Comparison of ENCODE assay signal across 1 cellular context in the genomic region with DNA sequence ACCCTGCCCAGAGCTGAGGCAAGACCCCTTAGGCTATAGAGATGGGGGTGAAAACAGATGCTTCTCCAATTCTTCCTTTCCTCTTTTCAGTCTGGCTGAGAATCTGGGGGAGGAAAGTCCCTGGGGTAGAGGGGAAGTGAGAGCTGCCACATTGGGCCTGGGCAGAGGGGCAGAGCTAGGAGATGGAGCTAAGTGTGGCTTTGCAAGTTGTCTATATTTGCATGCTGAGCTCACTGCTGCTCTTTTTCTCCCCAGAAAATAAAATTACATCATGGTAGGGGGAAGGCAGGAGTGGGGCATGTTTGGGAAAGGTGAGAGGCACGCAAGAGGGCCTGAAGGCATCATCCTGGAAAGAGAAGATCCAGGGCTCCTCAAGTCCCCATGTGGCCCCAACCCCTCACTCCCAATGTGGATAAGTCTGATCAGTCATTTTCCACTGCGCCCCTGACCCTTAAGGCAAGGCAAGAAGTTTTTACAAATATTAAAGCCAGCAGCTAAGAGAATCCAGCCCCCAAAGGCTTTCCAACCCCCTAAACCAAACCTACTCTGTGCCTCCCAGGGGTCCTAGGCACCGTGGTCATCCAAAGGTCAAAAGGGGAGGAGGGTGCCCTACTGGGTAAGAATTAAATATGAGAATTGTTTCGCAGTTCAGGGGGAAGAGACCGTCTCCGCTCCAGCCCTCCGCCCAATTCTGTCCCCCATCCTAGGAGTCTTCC.
TF ChIP-seq lines count a peak whose summit lies in the region.

No MANE protein-coding gene starts in this region.

TF ChIP-seq in GM12878, 131 proteins besides CTCF, POLR2A, EP300 and RAD21 (continued from another document):
- TF ChIP-seq, protein P1, sequence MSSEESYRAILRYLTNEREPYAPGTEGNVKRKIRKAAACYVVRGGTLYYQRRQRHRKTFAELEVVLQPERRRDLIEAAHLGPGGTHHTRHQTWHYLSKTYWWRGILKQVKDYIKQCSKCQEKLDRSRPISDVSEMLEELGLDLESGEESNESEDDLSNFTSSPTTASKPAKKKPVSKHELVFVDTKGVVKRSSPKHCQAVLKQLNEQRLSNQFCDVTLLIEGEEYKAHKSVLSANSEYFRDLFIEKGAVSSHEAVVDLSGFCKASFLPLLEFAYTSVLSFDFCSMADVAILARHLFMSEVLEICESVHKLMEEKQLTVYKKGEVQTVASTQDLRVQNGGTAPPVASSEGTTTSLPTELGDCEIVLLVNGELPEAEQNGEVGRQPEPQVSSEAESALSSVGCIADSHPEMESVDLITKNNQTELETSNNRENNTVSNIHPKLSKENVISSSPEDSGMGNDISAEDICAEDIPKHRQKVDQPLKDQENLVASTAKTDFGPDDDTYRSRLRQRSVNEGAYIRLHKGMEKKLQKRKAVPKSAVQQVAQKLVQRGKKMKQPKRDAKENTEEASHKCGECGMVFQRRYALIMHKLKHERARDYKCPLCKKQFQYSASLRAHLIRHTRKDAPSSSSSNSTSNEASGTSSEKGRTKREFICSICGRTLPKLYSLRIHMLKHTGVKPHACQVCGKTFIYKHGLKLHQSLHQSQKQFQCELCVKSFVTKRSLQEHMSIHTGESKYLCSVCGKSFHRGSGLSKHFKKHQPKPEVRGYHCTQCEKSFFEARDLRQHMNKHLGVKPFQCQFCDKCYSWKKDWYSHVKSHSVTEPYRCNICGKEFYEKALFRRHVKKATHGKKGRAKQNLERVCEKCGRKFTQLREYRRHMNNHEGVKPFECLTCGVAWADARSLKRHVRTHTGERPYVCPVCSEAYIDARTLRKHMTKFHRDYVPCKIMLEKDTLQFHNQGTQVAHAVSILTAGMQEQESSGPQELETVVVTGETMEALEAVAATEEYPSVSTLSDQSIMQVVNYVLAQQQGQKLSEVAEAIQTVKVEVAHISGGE (CRISPR knock-in tag; IDR thresholded peaks at IDR 0.05) = no peak
- TF ChIP-seq TBL1XR1 (IDR thresholded peaks at IDR 0.05; ENCODE audit: low read depth, low read length) (peak; percentile 22; the same call in 1 of the 2 replicates), RBBP5 (conservative IDR thresholded peaks at IDR 0.05) (no peak), ZZZ3 (IDR thresholded peaks at IDR 0.05; ENCODE audit: control insufficient read depth, insufficient read length, low read depth) (no peak), NFXL1 (IDR thresholded peaks at IDR 0.05; ENCODE audit: borderline replicate concordance) (no peak), ZSCAN29 (IDR thresholded peaks at IDR 0.05) (no peak), ZNF274 (IDR thresholded peaks at IDR 0.05; ENCODE audit: insufficient read depth, insufficient read length) (no peak), MYB (IDR thresholded peaks at IDR 0.05; ENCODE audit: borderline replicate concordance, low read depth, low read length) (no peak), NR2C1 (IDR thresholded peaks at IDR 0.05) (no peak), GABPA (IDR thresholded peaks at IDR 0.05; ENCODE audit: low read depth) (no peak), BCL11A (IDR thresholded peaks at IDR 0.05; ENCODE audit: low read depth, low read length) (peak; percentile 33; the same call in 1 of the 2 replicates), SUZ12 (IDR thresholded peaks at IDR 0.05; ENCODE audit: unreplicated experiment) (no peak), MTA2 (IDR thresholded peaks at IDR 0.05; ENCODE audit: low read depth) (peak; percentile 81), HDAC2 (IDR thresholded peaks at IDR 0.05) (no peak), ZNF622 (IDR thresholded peaks at IDR 0.05) (no peak), ZBED1 (IDR thresholded peaks at IDR 0.05; ENCODE audit: borderline replicate concordance) (no peak; the same call in 1 of the 2 replicates), SIX5 (IDR thresholded peaks at IDR 0.05; ENCODE audit: low read depth, low read length, severe bottlenecking) (no peak), SRF (IDR thresholded peaks at IDR 0.05; ENCODE audit: low read depth in 2 of 2, low read length in 2 of 2) (0 out of 4 replicates have a peak, but pooled peaks of 1 of the 2 experiments have one; percentile 30), PAX8 (IDR thresholded peaks at IDR 0.05) (no peak), SMAD5 (IDR thresholded peaks at IDR 0.05; ENCODE audit: low read depth) (0 out of 2 replicates have a peak, but pooled peaks have one; percentile 15), LARP7 (IDR thresholded peaks at IDR 0.05) (no peak; the same call in 1 of the 2 replicates), NFYA (IDR thresholded peaks at IDR 0.05; ENCODE audit: borderline replicate concordance, low read depth, low read length) (no peak), POLR2AphosphoS5 (IDR thresholded peaks at IDR 0.05; ENCODE audit: low read length) (no peak; the same call in 1 of the 2 replicates), GATAD2B (conservative IDR thresholded peaks at IDR 0.05; ENCODE audit: low read depth) (peak; percentile 95), CBFB (IDR thresholded peaks at IDR 0.05; ENCODE audit: low read depth) (0 out of 2 replicates have a peak, but pooled peaks have one; percentile 43), NR2C2 (IDR thresholded peaks at IDR 0.05; ENCODE audit: borderline replicate concordance, control insufficient read depth, insufficient read length, low read depth) (no peak), SMAD1 (IDR thresholded peaks at IDR 0.05; ENCODE audit: low read depth, partially characterized antibody) (peak; percentile 30)
- TF ChIP-seq, protein P2, sequence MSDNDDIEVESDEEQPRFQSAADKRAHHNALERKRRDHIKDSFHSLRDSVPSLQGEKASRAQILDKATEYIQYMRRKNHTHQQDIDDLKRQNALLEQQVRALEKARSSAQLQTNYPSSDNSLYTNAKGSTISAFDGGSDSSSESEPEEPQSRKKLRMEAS (IDR thresholded peaks at IDR 0.05; ENCODE audit: low read depth, low read length) = peak; percentile 23; the same call in 1 of the 2 replicates
- TF ChIP-seq, protein P3, sequence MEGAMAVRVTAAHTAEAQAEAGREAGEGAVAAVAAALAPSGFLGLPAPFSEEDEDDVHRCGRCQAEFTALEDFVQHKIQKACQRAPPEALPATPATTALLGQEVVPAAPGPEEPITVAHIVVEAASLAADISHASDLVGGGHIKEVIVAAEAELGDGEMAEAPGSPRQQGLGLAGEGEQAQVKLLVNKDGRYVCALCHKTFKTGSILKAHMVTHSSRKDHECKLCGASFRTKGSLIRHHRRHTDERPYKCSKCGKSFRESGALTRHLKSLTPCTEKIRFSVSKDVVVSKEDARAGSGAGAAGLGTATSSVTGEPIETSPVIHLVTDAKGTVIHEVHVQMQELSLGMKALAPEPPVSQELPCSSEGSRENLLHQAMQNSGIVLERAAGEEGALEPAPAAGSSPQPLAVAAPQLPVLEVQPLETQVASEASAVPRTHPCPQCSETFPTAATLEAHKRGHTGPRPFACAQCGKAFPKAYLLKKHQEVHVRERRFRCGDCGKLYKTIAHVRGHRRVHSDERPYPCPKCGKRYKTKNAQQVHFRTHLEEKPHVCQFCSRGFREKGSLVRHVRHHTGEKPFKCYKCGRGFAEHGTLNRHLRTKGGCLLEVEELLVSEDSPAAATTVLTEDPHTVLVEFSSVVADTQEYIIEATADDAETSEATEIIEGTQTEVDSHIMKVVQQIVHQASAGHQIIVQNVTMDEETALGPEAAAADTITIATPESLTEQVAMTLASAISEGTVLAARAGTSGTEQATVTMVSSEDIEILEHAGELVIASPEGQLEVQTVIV (IDR thresholded peaks at IDR 0.05; ENCODE audit: borderline replicate concordance, partially characterized antibody) = no peak
- TF ChIP-seq, protein P4, sequence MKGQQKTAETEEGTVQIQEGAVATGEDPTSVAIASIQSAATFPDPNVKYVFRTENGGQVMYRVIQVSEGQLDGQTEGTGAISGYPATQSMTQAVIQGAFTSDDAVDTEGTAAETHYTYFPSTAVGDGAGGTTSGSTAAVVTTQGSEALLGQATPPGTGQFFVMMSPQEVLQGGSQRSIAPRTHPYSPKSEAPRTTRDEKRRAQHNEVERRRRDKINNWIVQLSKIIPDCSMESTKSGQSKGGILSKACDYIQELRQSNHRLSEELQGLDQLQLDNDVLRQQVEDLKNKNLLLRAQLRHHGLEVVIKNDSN (IDR thresholded peaks at IDR 0.05; ENCODE audit: borderline replicate concordance, extremely low read length, insufficient read depth, low read depth, low read length) = no peak
